8 cellular contexts compared by ENCODE assay signal in genomic region chr16:50152807-50153647, GRCh38.
A peak's percentile ranks its signal among the peaks of the same experiment; 100 is the strongest.
DNase-seq lines count a peak whose midpoint lies in the region; ATAC-seq and TF ChIP-seq lines count a peak whose summit lies in the region.

Gene TENT4B (plus strand): TSS chr16:50153306. CDS start chr16:50153622, 316 bp downstream.

- H3K4me3 ChIP-seq in AG04449 (ENCODE audit: low read depth, low read length) = peak within 1 kb of the TSS; percentile 83
- H3K4me3 ChIP-seq in choroid plexus epithelial cell (ENCODE audit: low read depth, low read length) = peak within 1 kb of the TSS; percentile 86

- peak within 1 kb of the TSS; percentile 98 for H3K27ac ChIP-seq in layer of hippocampus (ENCODE audit: low read depth, low read length)

- DNase-seq in AG04449 (ENCODE audit: low read depth, low spot score) (no peak), NCI-H226 (peak; percentile 79), choroid plexus epithelial cell (ENCODE audit: low read depth) (peak; percentile 88)
- peak; percentile 85 to 89 for DNase-seq in activated CD4-positive, alpha-beta T cell treated with anti-CD3 and anti-CD28 coated beads for 4 hours
- peak; percentile 53 to 80 (median 72) for DNase-seq in stimulated activated CD4-positive, alpha-beta T cell treated with anti-CD3 and anti-CD28 coated beads, Interleukin-1b, Interleukin-23, amount 100 ng/mL, for 24 hours (ENCODE audit: low read depth in 4 of 4, low spot score in 1 of 4)

- no peaks in the 10 kb centered on the region for H3K27me3 ChIP-seq in layer of hippocampus (ENCODE audit: control insufficient read depth, insufficient read depth, low read length)

- CTCF ChIA-PET in AG04449 (lab: Yijun Ruan, JAX) = interaction anchor here (1.4 to 1.9 kb wide), 3 partner anchors 57 to 129 kb away, joined by 4 to 19 read pairs (median 6); partner anchors contain the start of gene CNEP1R1

- ATAC-seq in GM18861 (IDR thresholded peaks at IDR 0.05; ENCODE audit: unreplicated experiment) = peak; percentile 60
- ATAC-seq in HG03066 (IDR thresholded peaks at IDR 0.05; ENCODE audit: low read depth, unreplicated experiment) = peak; percentile 71

- TF ChIP-seq CTCF in AG04449 (IDR thresholded peaks at IDR 0.05; ENCODE audit: insufficient read depth, low read length, missing control alignments) = no peak
- no peak for TF ChIP-seq CTCF in choroid plexus epithelial cell (conservative IDR thresholded peaks at IDR 0.05; ENCODE audit: low read depth, low read length)

- POLR2A ChIA-PET in AG04449 (lab: Yijun Ruan, JAX) = interaction anchor here (1.2 kb wide), 1 partner anchor 58 kb away, joined by 4 read pairs; no protein-coding TSS in a partner anchor
